14 cellular contexts compared by ENCODE assay signal in the genomic region with DNA sequence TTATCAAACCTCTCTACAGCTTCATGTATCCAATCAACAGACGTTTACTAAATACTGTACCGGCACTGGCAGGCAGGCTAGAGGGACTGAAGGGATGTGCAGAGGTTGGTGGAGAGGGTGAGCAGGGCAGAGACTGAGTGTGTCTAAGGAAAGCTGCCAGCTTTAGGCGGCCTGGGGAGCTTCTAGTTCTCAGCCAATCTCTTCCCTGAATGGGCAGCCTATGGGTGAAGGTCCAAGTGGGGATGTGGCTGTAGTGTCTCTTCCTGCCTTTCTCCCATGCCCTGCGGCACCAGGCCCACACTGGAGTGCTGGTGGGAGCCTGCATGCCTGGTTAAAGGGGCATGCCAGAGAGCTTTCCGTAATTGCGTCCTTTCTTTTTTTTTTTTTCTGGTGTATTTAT.
"Had no signal": no experiment of that assay in that cellular context is flagged by ENCODE, and none has a peak within 500 bp of the region (broad histone marks: within the 10 kb centered on the region; RNA-seq: fewer than 3 reads in every experiment).

No MANE protein-coding gene starts in this region.

- H2AFZ ChIP-seq: neural progenitor cell had no signal

- DNase-seq: activated CD4-positive, alpha-beta T cell treated with anti-CD3 and anti-CD28 coated beads, Interleukin-2, amount 10 ng/mL, durations not matched to agents 7 days and 5 days; activated CD4-positive, CD25-positive, alpha-beta regulatory T cell; activated gamma-delta T cell; activated naive CD8-positive, alpha-beta T cell treated with anti-CD3 and anti-CD28 coated beads for 36 hours; activated T-cell treated with anti-CD3 and anti-CD28 coated beads, Interleukin-2, amount 50 U/mL, for 1 hour; anterior cingulate cortex; foreskin keratinocyte; lower lobe of right lung; midbrain; pancreas; small intestine; thyroid gland had no signal

- H3K4me1 ChIP-seq: breast epithelium, foreskin keratinocyte, pancreas had no signal

- ATAC-seq: foreskin keratinocyte, lower lobe of right lung, pancreas had no signal

- H3K36me3 ChIP-seq: breast epithelium, lower lobe of right lung, neural progenitor cell, pancreas, thyroid gland had no signal

- H3K9me3 ChIP-seq: breast epithelium, lower lobe of right lung, pancreas, thyroid gland had no signal

- H3K9ac ChIP-seq: neural progenitor cell had no signal

- H3K27me3 ChIP-seq: breast epithelium, foreskin keratinocyte, neural progenitor cell, pancreas, thyroid gland had no signal

- H3K27ac ChIP-seq: breast epithelium, foreskin keratinocyte, lower lobe of right lung, neural progenitor cell, pancreas, thyroid gland had no signal

- H3K4me2 ChIP-seq: neural progenitor cell had no signal

- H3K4me3 ChIP-seq: breast epithelium, lower lobe of right lung, neural progenitor cell, pancreas, thyroid gland had no signal
